In genomic region chr1:202207292-202207691, GRCh38 we compare ENCODE assay signal across 12 cellular contexts. TPM values are rescaled to one million over a fixed set of nuclear protein-coding genes. Genes with fewer than 3 reads are reported as not detected.
DNase-seq lines count a peak whose midpoint lies in the region; ATAC-seq and TF ChIP-seq lines count a peak whose summit lies in the region.
"Had no signal": no experiment of that assay in that cellular context is flagged by ENCODE, and none has a peak within 500 bp of the region (broad histone marks: within the 10 kb centered on the region; RNA-seq: fewer than 3 reads in every experiment).

No MANE protein-coding gene starts in this region.

- intact Hi-C loops in body of pancreas (cut with DNase I) = no loop called here

- no peaks in the 10 kb centered on the region for H3K4me1 Mint-ChIP-seq in endothelial cell (ENCODE audit: unreplicated experiment)

- no peak overlapping the region for H3K4me3 ChIP-seq in body of pancreas

- H3K9me3 ChIP-seq in body of pancreas = no peaks in the 10 kb centered on the region

- no peaks in the 10 kb centered on the region for H3K4me1 ChIP-seq in body of pancreas

- H3K36me3 ChIP-seq in body of pancreas (replicated peaks in 1 of 2; ENCODE audit: insufficient read depth in 1 of 2, low read depth in 2 of 2) = no peaks in the 10 kb centered on the region

- no peak overlapping the region for H3K4me3 Mint-ChIP-seq in endothelial cell (ENCODE audit: unreplicated experiment)

- TF ChIP-seq POLR2A in body of pancreas (IDR thresholded peaks at IDR 0.05) = no peak

- no peak overlapping the region for H3K27ac ChIP-seq in body of pancreas
- H3K27ac ChIP-seq: 22Rv1 had no signal

- DNase-seq in DMS53 (lab: John Stamatoyannopoulos, UW) (peak; percentile 33), DMS53 treated with DMSO at 0.1 percent for 48 hours (lab: John Stamatoyannopoulos, UW; ENCODE audit: unreplicated experiment) (no peak), NCI-H524 treated with DMSO at 0.1 percent for 48 hours (lab: John Stamatoyannopoulos, UW) (peak; percentile 75), endothelial cell (ENCODE audit: low spot score) (no peak), pulmonary artery endothelial cell (ENCODE audit: low read depth, low spot score) (peak; percentile 45), body of pancreas (no peak), ecto neural progenitor cell (ENCODE audit: low spot score) (no peak)
- DNase-seq: activated CD4-positive, alpha-beta T cell treated with anti-CD3 and anti-CD28 coated beads for 1 hour; cerebellar nuclear complex; NCI-H510A had no signal

- H3K27me3 Mint-ChIP-seq in endothelial cell (ENCODE audit: unreplicated experiment) = peaks cover 6% of the 10 kb centered on the region

- no peaks in the 10 kb centered on the region for H3K27me3 ChIP-seq in body of pancreas

- no peak overlapping the region for H3K27ac Mint-ChIP-seq in endothelial cell (ENCODE audit: unreplicated experiment)

- no peaks in the 10 kb centered on the region for H3K9me3 Mint-ChIP-seq in endothelial cell (ENCODE audit: unreplicated experiment)

- no peaks in the 10 kb centered on the region for H3K36me3 Mint-ChIP-seq in endothelial cell (ENCODE audit: low read depth, unreplicated experiment)

- ATAC-seq in HG03135 (IDR thresholded peaks at IDR 0.05; ENCODE audit: unreplicated experiment) (no peak), body of pancreas (no peak)

- 56 to 67% methylated on average over 1 of the region's 1 CpG for WGBS in body of pancreas, 2 donors

- peak; percentile 27 for TF ChIP-seq CTCF in endothelial cell (IDR thresholded peaks at IDR 0.05; ENCODE audit: unreplicated experiment)
- TF ChIP-seq CTCF in body of pancreas (IDR thresholded peaks at IDR 0.05) = no peak

RNA-seq across cellular contexts. Expression of gene LGR6, which starts 13.7 kb away (rescaled TPM):
- 0.23 TPM for total RNA-seq in endothelial cell (ENCODE audit: unreplicated experiment)
- total RNA-seq in pulmonary artery endothelial cell = not detected in 2 replicates
- total RNA-seq in body of pancreas = under 1 TPM in 1 of 2 donors, not detected in 1; 0.52 TPM

RNA-seq across cellular contexts. Expression of gene PTPN7, which starts 46.9 kb away (rescaled TPM):
- total RNA-seq in endothelial cell (ENCODE audit: unreplicated experiment) (1.3 TPM), pulmonary artery endothelial cell (0.40 TPM in 1 of 2 replicates, not detected in the other), body of pancreas (1 to 10 TPM; 1.6 to 3.6 TPM)

Comparison
In these comparisons a context has a peak if more than half of its experiments do, and no peak if none do; other contexts are left out.
1. DNase-seq: peak in DMS53 (single experiment), NCI-H524 treated with DMSO at 0.1 percent for 48 hours (single experiment) and pulmonary artery endothelial cell (single experiment); none in DMS53 treated with DMSO at 0.1 percent for 48 hours (single experiment), endothelial cell (single experiment), body of pancreas (0 of 4) and ecto neural progenitor cell (single experiment).